In the genomic region with DNA sequence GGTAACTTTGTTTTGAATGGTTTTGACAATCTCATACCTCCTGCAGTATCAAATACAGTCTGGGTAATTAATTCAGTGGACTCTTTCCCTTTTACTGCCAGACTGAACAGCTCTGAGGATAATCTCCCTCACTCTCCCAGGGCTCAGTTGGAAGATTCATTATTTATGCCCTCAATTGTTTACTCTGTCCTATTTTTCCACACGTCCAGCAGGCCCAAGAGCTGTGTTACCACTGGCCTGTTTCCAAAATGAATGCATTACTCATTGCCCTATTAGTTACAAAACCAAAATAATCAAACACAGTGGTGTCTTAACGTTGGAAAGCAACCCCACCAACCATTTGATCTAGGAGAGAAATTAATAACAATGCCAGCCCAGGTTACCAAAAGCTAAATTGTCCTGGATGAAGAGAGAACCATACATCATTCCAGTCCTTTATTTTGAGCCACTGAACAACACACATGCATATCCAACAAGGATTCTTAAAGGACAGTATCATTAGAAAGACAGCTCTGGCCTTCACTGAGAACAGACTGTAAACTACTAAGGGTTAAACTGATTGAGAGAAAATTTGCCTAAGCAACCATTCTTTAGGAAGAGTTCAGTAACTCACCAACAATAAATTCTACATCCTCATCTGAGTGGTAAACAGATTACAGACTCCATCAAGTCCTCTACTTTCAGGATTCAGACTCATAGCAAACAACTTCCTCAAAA, we compare ENCODE assay signal across 8 cellular contexts. TPM values are rescaled to one million over a fixed set of nuclear protein-coding genes. Genes with fewer than 3 reads are reported as not detected.
DNase-seq lines count a peak whose midpoint lies in the region; ATAC-seq and TF ChIP-seq lines count a peak whose summit lies in the region.

No MANE protein-coding gene starts in this region.

- no peaks in the 10 kb centered on the region for H3K27me3 ChIP-seq in prostate gland (replicated peaks; ENCODE audit: insufficient read depth)

- no peaks in the 10 kb centered on the region for H3K36me3 ChIP-seq in prostate gland

- no peak for ATAC-seq in GM21381 (IDR thresholded peaks at IDR 0.05; ENCODE audit: unreplicated experiment)
- ATAC-seq in HG03354 (IDR thresholded peaks at IDR 0.05; ENCODE audit: poor library complexity, severe bottlenecking, unreplicated experiment): no peak

- intact Hi-C loops in prostate gland (cut with DNase I): no loop called here

- TF ChIP-seq POLR2A in prostate gland (IDR thresholded peaks at IDR 0.05): no peak

- no peaks in the 10 kb centered on the region for H3K9me3 ChIP-seq in prostate gland

- WGBS in prostate gland: 3% methylated on average over 2 of the region's 2 CpGs

- H3K4me3 ChIP-seq in fibroblast of pulmonary artery (replicated peaks; ENCODE audit: low read depth, low read length): peak overlapping the region; percentile 34
- no peak overlapping the region for H3K4me3 ChIP-seq in prostate gland

- no peak for TF ChIP-seq CTCF in fibroblast of pulmonary artery (IDR thresholded peaks at IDR 0.05; ENCODE audit: low read length, missing control alignments)
- TF ChIP-seq CTCF in prostate gland (IDR thresholded peaks at IDR 0.05): no peak

- peak; percentile 64 for DNase-seq in AG08396 (ENCODE audit: low spot score)
- peak; percentile 48 for DNase-seq in HPDE6-E6E7 (ENCODE audit: extremely low spot score)
- peak; percentile 58 to 82 for DNase-seq in SW 1271 (lab: John Stamatoyannopoulos, UW)
- DNase-seq in fibroblast of pulmonary artery (ENCODE audit: low read depth): peak; percentile 86
- DNase-seq in prostate gland (ENCODE audit: low spot score): peak; percentile 10
- DNase-seq in NK-92 treated with Interleukin-12 subunit alpha and Interleukin-12 subunit beta, amount 100 ng/mL, for 24 hours (lab: John Stamatoyannopoulos, UW): no peak

- H3K4me1 ChIP-seq in prostate gland (replicated peaks): peaks cover 4% of the 10 kb centered on the region

- peak overlapping the region; percentile 70 to 71 for H3K27ac ChIP-seq in prostate gland

RNA-seq across cellular contexts. Expression of a gene that starts 34.5 kb away (rescaled TPM):
- total RNA-seq in prostate gland: 10 to 100 TPM; 14.9 to 48.9 TPM

RNA-seq across cellular contexts. Expression of a gene that starts 46.7 kb away (rescaled TPM):
- 10 to 100 TPM; 49.9 to 70.8 TPM for total RNA-seq in prostate gland
